Comparison of ENCODE assay signal across 8 cellular contexts in genomic region chr22:19109198-19110063, GRCh38. TPM values are rescaled to one million over a fixed set of nuclear protein-coding genes. Genes with fewer than 3 reads are reported as not detected.
DNase-seq lines count a peak whose midpoint lies in the region; ATAC-seq and TF ChIP-seq lines count a peak whose summit lies in the region.

No MANE protein-coding gene starts in this region.

- H3K36me3 Mint-ChIP-seq in CD4-positive, CD25-positive, alpha-beta regulatory T cell, result peaks cover 14% of the 10 kb centered on the region

- H3K27me3 Mint-ChIP-seq in CD4-positive, CD25-positive, alpha-beta regulatory T cell, result no peaks in the 10 kb centered on the region

- H3K4me1 Mint-ChIP-seq in CD4-positive, CD25-positive, alpha-beta regulatory T cell, result peaks cover 11 to 80% (median 49%) of the 10 kb centered on the region in 4 donors

- TF ChIP-seq EP300 in sigmoid colon (IDR thresholded peaks at IDR 0.05), result no peak

- no peaks in the 10 kb centered on the region for H3K9me3 ChIP-seq in CD4-positive, CD25-positive, alpha-beta regulatory T cell (ENCODE audit: control insufficient read depth in 2 of 2, low read length in 2 of 2)
- H3K9me3 ChIP-seq in sigmoid colon, result no peaks in the 10 kb centered on the region

- peak; percentile 55 to 94 (median 85) for DNase-seq in CD4-positive, CD25-positive, alpha-beta regulatory T cell
- DNase-seq in HPDE6-E6E7 (ENCODE audit: extremely low spot score), result peak; percentile 54
- DNase-seq in activated CD4-positive, alpha-beta T cell treated with anti-CD3 and anti-CD28 coated beads for 1 hour, result peak; percentile 34
- DNase-seq in epithelial cell of prostate (ENCODE audit: low read depth, low spot score), result peak; percentile 73
- peak; percentile 49 for DNase-seq in posterior vena cava (ENCODE audit: low spot score)
- no peak for DNase-seq in sigmoid colon

- H3K27me3 ChIP-seq in CD4-positive, CD25-positive, alpha-beta regulatory T cell (ENCODE audit: control insufficient read depth, insufficient read depth, low read length), result no peaks in the 10 kb centered on the region
- H3K27me3 ChIP-seq in sigmoid colon, result no peaks in the 10 kb centered on the region

- H3K4me3 ChIP-seq in CD4-positive, CD25-positive, alpha-beta regulatory T cell (ENCODE audit: low read depth, low read length), result peak overlapping the region; percentile 88
- no peak overlapping the region for H3K4me3 ChIP-seq in sigmoid colon

- H3K36me3 ChIP-seq in CD4-positive, CD25-positive, alpha-beta regulatory T cell (ENCODE audit: control insufficient read depth, insufficient read depth, low read length), result peaks cover 7% of the 10 kb centered on the region
- no peaks in the 10 kb centered on the region for H3K36me3 ChIP-seq in sigmoid colon

- intact Hi-C loops in posterior vena cava (cut with DNase I), result no loop called here
- intact Hi-C loops in sigmoid colon (cut with DNase I), result no loop called here

- H3K9me3 Mint-ChIP-seq in CD4-positive, CD25-positive, alpha-beta regulatory T cell, result no peaks in the 10 kb centered on the region

- peak; percentile 93 to 94 for ATAC-seq in CD4-positive, CD25-positive, alpha-beta regulatory T cell (ENCODE audit: low read depth in 2 of 2)
- ATAC-seq in GM19468 (IDR thresholded peaks at IDR 0.05; ENCODE audit: extremely low read depth, unreplicated experiment) (peak; percentile 63), HG02840 (IDR thresholded peaks at IDR 0.05; ENCODE audit: low FRiP score, unreplicated experiment) (no peak)

- TF ChIP-seq POLR2A in sigmoid colon (IDR thresholded peaks at IDR 0.05), result no peak

- peak overlapping the region; percentile 93 for H3K27ac ChIP-seq in CD4-positive, CD25-positive, alpha-beta regulatory T cell (ENCODE audit: insufficient read depth, low read length, poor library complexity, severe bottlenecking)
- peak overlapping the region; percentile 89 for H3K27ac ChIP-seq in epithelial cell of prostate
- H3K27ac ChIP-seq in sigmoid colon, result peak overlapping the region in 2 of 4 donors; percentile 8 to 50

- H3K4me1 ChIP-seq in CD4-positive, CD25-positive, alpha-beta regulatory T cell (ENCODE audit: control insufficient read depth, insufficient read depth, low read length, poor library complexity, severe bottlenecking), result peaks cover 72% of the 10 kb centered on the region
- peaks cover 0 to 59% (median 54%) of the 10 kb centered on the region in 4 donors for H3K4me1 ChIP-seq in sigmoid colon

- 25 to 34% methylated on average over 7 of the region's 7 CpGs for WGBS in sigmoid colon, 2 donors

- no peak for TF ChIP-seq CTCF in sigmoid colon (IDR thresholded peaks at IDR 0.05)

- H3K27ac Mint-ChIP-seq in CD4-positive, CD25-positive, alpha-beta regulatory T cell, result peak overlapping the region; percentile 99

- peak overlapping the region; percentile 65 to 90 (median 86) for H3K4me3 Mint-ChIP-seq in CD4-positive, CD25-positive, alpha-beta regulatory T cell

RNA-seq across cellular contexts. Expression of gene DGCR2, which starts 12.8 kb away (rescaled TPM):
- 58.4 TPM for total RNA-seq in CD4-positive, CD25-positive, alpha-beta regulatory T cell
- 10 to 100 TPM; 51.8 to 75.2 (median 57.2) TPM for polyA plus RNA-seq in CD4-positive, CD25-positive, alpha-beta regulatory T cell
- total RNA-seq in posterior vena cava, result 10 to 100 TPM; 28.3 to 35.2 TPM
- total RNA-seq in sigmoid colon, result 10 to 100 TPM; 25.5 to 36.8 (median 32.7) TPM
- polyA plus RNA-seq in sigmoid colon, result 10 to 100 TPM in 2 of 3 donors, 1 to 10 TPM in 1; 7.2 to 68.7 (median 11.8) TPM

RNA-seq across cellular contexts. Expression of gene TSSK2, which starts 21.7 kb away (rescaled TPM):
- total RNA-seq in CD4-positive, CD25-positive, alpha-beta regulatory T cell, result not detected
- not detected for polyA plus RNA-seq in CD4-positive, CD25-positive, alpha-beta regulatory T cell
- total RNA-seq in posterior vena cava (not detected), sigmoid colon (not detected)
- under 1 TPM in 1 of 3 donors, not detected in 2; 0.12 TPM for polyA plus RNA-seq in sigmoid colon

RNA-seq across cellular contexts. Expression of gene ESS2, which starts 35.0 kb away (rescaled TPM):
- 47.3 TPM for total RNA-seq in CD4-positive, CD25-positive, alpha-beta regulatory T cell
- polyA plus RNA-seq in CD4-positive, CD25-positive, alpha-beta regulatory T cell, result 10 to 100 TPM in 3 of 4 donors, 1 to 10 TPM in 1; 10.0 to 12.5 (median 11.2) TPM
- 10 to 100 TPM; 10.2 to 11.5 TPM for total RNA-seq in posterior vena cava
- 10 to 100 TPM; 12.9 to 15.5 (median 14.0) TPM for total RNA-seq in sigmoid colon
- polyA plus RNA-seq in sigmoid colon, result 10 to 100 TPM in 1 of 3 donors, 1 to 10 TPM in 2; 7.2 to 12.9 (median 7.4) TPM

RNA-seq across cellular contexts. Expression of gene GSC2, which starts 40.7 kb away (rescaled TPM):
- not detected for total RNA-seq in CD4-positive, CD25-positive, alpha-beta regulatory T cell
- polyA plus RNA-seq in CD4-positive, CD25-positive, alpha-beta regulatory T cell, result not detected
- not detected for total RNA-seq in posterior vena cava
- total RNA-seq in sigmoid colon, result not detected
- polyA plus RNA-seq in sigmoid colon, result not detected
